8 cellular contexts compared by ENCODE assay signal in genomic region chr14:50830932-50831703, GRCh38. TPM values are rescaled to one million over a fixed set of nuclear protein-coding genes. Genes with fewer than 3 reads are reported as not detected.
A peak's percentile ranks its signal among the peaks of the same experiment; 100 is the strongest.
DNase-seq lines count a peak whose midpoint lies in the region; ATAC-seq lines count a peak whose summit lies in the region.

NIN (minus strand) TSS chr14:50831162; CDS start chr14:50822056, 9,106 bp downstream.

- peaks cover 56% of the 10 kb centered on the region for H3K4me1 ChIP-seq in CD4-positive, alpha-beta memory T cell (ENCODE audit: insufficient read depth, low read length)
- peaks cover 59% of the 10 kb centered on the region for H3K4me1 ChIP-seq in mononuclear cell (ENCODE audit: insufficient read depth, low read length)

- DNase-seq in CD4-positive, alpha-beta memory T cell: peak; percentile 66 to 76 (median 74)
- DNase-seq in NOMO-1 treated with dmso at 0.1 percent for 144 hours (lab: John Stamatoyannopoulos, UW; ENCODE audit: unreplicated experiment) (peak; percentile 60), epidermal melanocyte (ENCODE audit: insufficient read length, low spot score) (peak; percentile 52)
- peak; percentile 85 for DNase-seq in activated CD8-positive, alpha-beta memory T cell treated with anti-CD3 and anti-CD28 coated beads, Interleukin-2, amount 50 U/mL, for 48 hours
- DNase-seq in stimulated activated CD8-positive, alpha-beta memory T cell treated with anti-CD3 and anti-CD28 coated beads, Interleukin-7, amount 100 ng/mL, for 1 hour (ENCODE audit: low read depth in 2 of 2): peak; percentile 42 to 45

- H3K27ac Mint-ChIP-seq in CD4-positive, alpha-beta memory T cell: peak within 1 kb of the TSS; percentile 92 to 97 (median 96)

- CTCF ChIA-PET in CD4-positive, alpha-beta memory T cell (lab: Charles Lee; ENCODE audit: partially characterized antibody): interaction anchor here (0.6 to 5.1 kb wide), 6 partner anchors 10 to 971 kb away, joined by 3 to 55 read pairs (median 10); no protein-coding TSS in a partner anchor

- H3K9me3 ChIP-seq in CD4-positive, alpha-beta memory T cell (ENCODE audit: control insufficient read depth in 1 of 2, low read length in 2 of 2): no peaks in the 10 kb centered on the region
- H3K9me3 ChIP-seq in mononuclear cell (ENCODE audit: low read depth, low read length): no peaks in the 10 kb centered on the region

- POLR2A ChIA-PET in CD4-positive, alpha-beta memory T cell (lab: Charles Lee; ENCODE audit: partially characterized antibody): interaction anchor here (0.6 to 4.4 kb wide), 15 partner anchors 9 to 299 kb away, joined by 3 to 53 read pairs (median 5); partner anchors contain the start of gene MAP4K5

- H3K4me3 Mint-ChIP-seq in CD4-positive, alpha-beta memory T cell: peak within 1 kb of the TSS; percentile 95 to 100 (median 97)

- H3K27ac ChIP-seq in CD4-positive, alpha-beta memory T cell (ENCODE audit: low read depth, low read length): peak within 1 kb of the TSS; percentile 62

- H3K27me3 ChIP-seq in CD4-positive, alpha-beta memory T cell (ENCODE audit: insufficient read depth, low read length): no peaks in the 10 kb centered on the region
- no peaks in the 10 kb centered on the region for H3K27me3 ChIP-seq in mononuclear cell (ENCODE audit: insufficient read depth, low read length)

- no peaks in the 10 kb centered on the region for H3K36me3 ChIP-seq in CD4-positive, alpha-beta memory T cell (ENCODE audit: insufficient read depth, low read length)

- peaks cover 0 to 12% of the 10 kb centered on the region in 2 donors for H3K36me3 Mint-ChIP-seq in CD4-positive, alpha-beta memory T cell

- ATAC-seq in GM19397 (IDR thresholded peaks at IDR 0.05; ENCODE audit: unreplicated experiment): peak; percentile 81
- peak; percentile 49 for ATAC-seq in HG03558 (IDR thresholded peaks at IDR 0.05; ENCODE audit: extremely low read depth, unreplicated experiment)

- intact Hi-C loops in CD4-positive, alpha-beta memory T cell (cut with micrococcal nuclease): loop anchor here (1.0 to 5.0 kb wide), 7 partner anchors 10 to 821 kb away; partner anchors contain the start of genes FRMD6 and SAV1

- H3K4me1 Mint-ChIP-seq in CD4-positive, alpha-beta memory T cell: peaks cover 45 to 72% (median 53%) of the 10 kb centered on the region in 4 donors

- H3K4me3 ChIP-seq in CD4-positive, alpha-beta memory T cell (ENCODE audit: low read length in 2 of 2): peak within 1 kb of the TSS; percentile 77 to 81
- H3K4me3 ChIP-seq in mononuclear cell (ENCODE audit: low read length): peak within 1 kb of the TSS; percentile 79

- H3K9me3 Mint-ChIP-seq in CD4-positive, alpha-beta memory T cell: peaks cover 0 to 3% (median 0%) of the 10 kb centered on the region in 8 donors

- H3K27me3 Mint-ChIP-seq in CD4-positive, alpha-beta memory T cell: no peaks in the 10 kb centered on the region

RNA-seq across cellular contexts. Expression of gene NIN, which starts in this region (rescaled TPM):
- total RNA-seq in CD4-positive, alpha-beta memory T cell: 100 to 1,000 TPM in 1 of 2 experiments, 10 to 100 TPM in 1; 99.7 to 102 TPM
- 10 to 100 TPM in 1 of 2 donors, 1 to 10 TPM in 1; 8.5 to 50.1 TPM for polyA plus RNA-seq in CD4-positive, alpha-beta memory T cell
- total RNA-seq in mononuclear cell: 119 TPM

Comparison
In these comparisons a context has a peak if more than half of its experiments do, and no peak if none do; other contexts are left out.
1. Peak in every context shown above with its lines: DNase-seq, ATAC-seq, H3K4me3 ChIP-seq and H3K27ac ChIP-seq.